1 cellular context compared by ENCODE assay signal in genomic region chr7:139084709-139085108, GRCh38.
TF ChIP-seq lines count a peak whose summit lies in the region.

No MANE protein-coding gene starts in this region.

TF ChIP-seq in WTC11, 78 proteins besides CTCF, POLR2A, EP300 and RAD21 (continued from another document):
- no peak for TF ChIP-seq ZSCAN18 (CRISPR knock-in tag; IDR thresholded peaks at IDR 0.05)
- TF ChIP-seq, protein P1, sequence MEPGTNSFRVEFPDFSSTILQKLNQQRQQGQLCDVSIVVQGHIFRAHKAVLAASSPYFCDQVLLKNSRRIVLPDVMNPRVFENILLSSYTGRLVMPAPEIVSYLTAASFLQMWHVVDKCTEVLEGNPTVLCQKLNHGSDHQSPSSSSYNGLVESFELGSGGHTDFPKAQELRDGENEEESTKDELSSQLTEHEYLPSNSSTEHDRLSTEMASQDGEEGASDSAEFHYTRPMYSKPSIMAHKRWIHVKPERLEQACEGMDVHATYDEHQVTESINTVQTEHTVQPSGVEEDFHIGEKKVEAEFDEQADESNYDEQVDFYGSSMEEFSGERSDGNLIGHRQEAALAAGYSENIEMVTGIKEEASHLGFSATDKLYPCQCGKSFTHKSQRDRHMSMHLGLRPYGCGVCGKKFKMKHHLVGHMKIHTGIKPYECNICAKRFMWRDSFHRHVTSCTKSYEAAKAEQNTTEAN (CRISPR knock-in tag; IDR thresholded peaks at IDR 0.05), result no peak
- TF ChIP-seq ATF6 (CRISPR knock-in tag; IDR thresholded peaks at IDR 0.05), result no peak
- no peak for TF ChIP-seq CREB1 (CRISPR knock-in tag; IDR thresholded peaks at IDR 0.05)
- no peak for TF ChIP-seq GTF2I (CRISPR knock-in tag; conservative IDR thresholded peaks at IDR 0.05)
- no peak for TF ChIP-seq ZNF281 (CRISPR knock-in tag; IDR thresholded peaks at IDR 0.05)
- no peak for TF ChIP-seq TEAD4 (CRISPR knock-in tag; IDR thresholded peaks at IDR 0.05)
- TF ChIP-seq, protein P2, sequence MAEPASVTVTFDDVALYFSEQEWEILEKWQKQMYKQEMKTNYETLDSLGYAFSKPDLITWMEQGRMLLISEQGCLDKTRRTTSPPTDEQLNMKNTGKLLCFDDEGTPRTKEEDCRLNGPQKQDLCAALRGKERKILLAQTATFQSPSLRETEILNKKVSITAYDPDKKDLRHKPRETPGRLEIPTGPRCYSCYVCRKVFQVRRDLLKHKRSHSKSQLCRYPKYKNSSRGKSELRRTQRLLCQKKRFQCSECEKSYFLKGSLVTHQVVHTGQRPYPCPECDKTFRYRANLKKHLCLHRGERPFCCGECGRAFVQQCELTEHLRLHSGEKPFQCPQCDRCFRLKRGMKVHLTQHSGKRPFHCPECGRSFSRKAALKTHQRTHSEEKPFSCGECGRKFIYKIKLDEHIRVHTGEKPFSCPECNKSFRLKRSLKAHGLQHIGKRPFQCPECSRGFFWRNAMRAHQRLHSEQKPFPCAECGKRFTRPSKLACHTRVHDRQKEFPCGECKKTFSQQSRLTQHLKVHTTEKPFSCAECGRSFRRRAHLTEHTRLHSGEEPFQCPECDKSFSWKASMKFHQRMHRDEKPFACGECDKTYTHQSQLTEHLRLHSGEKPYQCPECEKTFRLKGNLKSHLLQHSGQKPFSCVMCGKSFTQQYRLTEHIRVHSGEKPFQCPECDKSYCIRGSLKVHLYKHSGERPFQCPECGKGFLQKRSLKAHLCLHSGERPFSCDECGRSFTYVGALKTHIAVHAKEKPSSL (CRISPR knock-in tag; conservative IDR thresholded peaks at IDR 0.05), result no peak
- TF ChIP-seq NR3C1 (CRISPR knock-in tag; conservative IDR thresholded peaks at IDR 0.05; ENCODE audit: low read depth), result no peak
